8 cellular contexts compared by ENCODE assay signal in the genomic region with DNA sequence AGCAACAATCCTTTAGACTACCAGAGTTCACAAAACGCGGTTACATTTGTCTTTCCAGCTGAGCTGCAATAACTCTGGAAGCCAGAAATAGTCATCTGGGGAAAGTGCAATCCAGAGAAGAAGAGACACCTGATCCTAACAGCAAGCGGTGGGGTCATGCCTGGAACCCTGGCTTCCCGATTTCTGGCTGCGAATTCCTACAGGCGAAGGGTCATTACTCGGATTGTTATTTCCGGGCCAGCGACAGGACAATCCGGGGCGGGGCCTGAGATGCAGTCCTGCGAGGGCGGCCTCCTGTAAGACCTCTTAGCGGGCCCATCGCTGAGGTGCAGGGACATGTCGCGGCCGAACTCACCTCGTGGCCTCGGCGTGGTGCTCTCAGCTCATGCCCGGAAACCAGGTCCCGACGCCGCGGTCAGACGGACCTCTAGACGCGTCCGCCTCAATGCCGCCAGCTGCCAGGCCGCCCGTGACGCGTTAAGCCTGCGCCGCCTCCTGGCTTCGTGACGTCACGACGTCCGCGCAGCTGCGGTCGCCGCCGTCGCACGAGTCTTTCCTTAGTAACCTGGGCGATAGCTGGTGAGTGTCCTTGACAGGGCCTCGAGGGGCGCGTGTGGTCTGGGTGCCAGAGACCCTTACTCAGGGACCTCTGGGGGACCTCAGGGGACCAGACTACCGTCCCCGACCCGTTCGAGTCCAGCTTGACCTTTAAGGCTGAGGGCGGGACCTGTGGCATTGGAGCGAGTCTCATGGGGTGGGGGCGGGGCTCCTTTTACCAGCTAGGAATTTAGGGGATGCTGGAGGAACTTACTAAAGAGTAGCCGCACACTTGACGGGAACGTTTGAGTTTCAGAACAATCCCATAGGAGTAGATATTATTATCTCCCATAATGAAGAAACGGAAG. TPM values are rescaled to one million over a fixed set of nuclear protein-coding genes. Genes with fewer than 3 reads are reported as not detected.
DNase-seq lines count a peak whose midpoint lies in the region; ATAC-seq, FAIRE-seq and TF ChIP-seq lines count a peak whose summit lies in the region.

A gene with protein sequence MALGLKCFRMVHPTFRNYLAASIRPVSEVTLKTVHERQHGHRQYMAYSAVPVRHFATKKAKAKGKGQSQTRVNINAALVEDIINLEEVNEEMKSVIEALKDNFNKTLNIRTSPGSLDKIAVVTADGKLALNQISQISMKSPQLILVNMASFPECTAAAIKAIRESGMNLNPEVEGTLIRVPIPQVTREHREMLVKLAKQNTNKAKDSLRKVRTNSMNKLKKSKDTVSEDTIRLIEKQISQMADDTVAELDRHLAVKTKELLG (plus strand): TSS at position 523 of the 905 bp plus-strand sequence. CDS start 6,010 bp downstream, outside the sequence.
A gene with protein sequence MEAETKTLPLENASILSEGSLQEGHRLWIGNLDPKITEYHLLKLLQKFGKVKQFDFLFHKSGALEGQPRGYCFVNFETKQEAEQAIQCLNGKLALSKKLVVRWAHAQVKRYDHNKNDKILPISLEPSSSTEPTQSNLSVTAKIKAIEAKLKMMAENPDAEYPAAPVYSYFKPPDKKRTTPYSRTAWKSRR (minus strand): TSS at position 481 of the 905 bp plus-strand sequence. CDS start 3,348 bp downstream, outside the sequence.

- WGBS in HepG2 (ENCODE audit: low lambda C conversion rate) = 0% methylated on average over 9 of the region's 64 CpGs

- intact Hi-C loops in HepG2 (cut with micrococcal nuclease; ENCODE audit: unreplicated experiment) = loop anchor here (5.0 kb wide), 4 partner anchors 77 to 167 kb away; no protein-coding TSS in a partner anchor

- peak in 1 of 2 experiments; percentile 66; a peak in 1 of 4 replicates for TF ChIP-seq EP300 in HepG2 (IDR thresholded peaks at IDR 0.05; ENCODE audit: low read depth in 2 of 2, low read length in 2 of 2)
- TF ChIP-seq EP300 in HepG2 (CRISPR knock-in tag; IDR thresholded peaks at IDR 0.05; ENCODE audit: borderline replicate concordance) = peak; percentile 36; the same call in 1 of the 2 replicates

- H3K36me3 ChIP-seq in BLaER1 treated with 17β-estradiol and CSF1 and Interleukin-3, amounts not matched to agents 10 nM and 100 nM = peaks cover 22 to 34% (median 31%) of the 10 kb centered on the region in 11 experiments
- peaks cover 0 to 4% of the 10 kb centered on the region in 2 experiments; a peak in 2 of 5 replicates for H3K36me3 ChIP-seq in HepG2 (replicated peaks in 1 of 2; ENCODE audit: control insufficient read depth in 1 of 2, insufficient read depth in 2 of 2, low read length in 2 of 2)

- peak; percentile 44; the same call in 1 of the 2 replicates for TF ChIP-seq CTCF in HepG2 (CRISPR knock-in tag; IDR thresholded peaks at IDR 0.05)

- FAIRE-seq in HepG2 (lab: Jason Lieb, UNC) = no peak

- POLR2A ChIA-PET in HepG2 (lab: Yijun Ruan, JAX) = interaction anchor here (0.7 to 2.1 kb wide), 17 partner anchors 11 to 676 kb away, joined by 3 to 16 read pairs (median 4); a partner anchor contains a TSS

- peak within 1 kb of the TSS; percentile 70 for H2AFZ ChIP-seq in HepG2 (ENCODE audit: low read length)

- no TSS peak for BruUV-seq in HepG2 (replicated peaks; lab: Mats Ljungman, UMichigan)

- H3K4me1 ChIP-seq in BLaER1 treated with 17β-estradiol and CSF1 and Interleukin-3, amounts not matched to agents 10 nM and 100 nM = peaks cover 49 to 58% (median 53%) of the 10 kb centered on the region in 10 experiments
- peaks cover 44% of the 10 kb centered on the region for H3K4me1 ChIP-seq in HepG2 (ENCODE audit: insufficient read depth, low read length)

- peaks cover 46% of the 10 kb centered on the region for H3K79me2 ChIP-seq in HepG2 (ENCODE audit: insufficient read depth, low read length)

- DNase-seq in GM19240 (ENCODE audit: insufficient read length, low spot score) (peak; percentile 75), NCI-H526 treated with DMSO at 0.1 percent for 48 hours (lab: John Stamatoyannopoulos, UW) (peak; percentile 51), dermis blood vessel endothelial cell (peak; percentile 97), HepG2 (ENCODE audit: low spot score) (peak; percentile 78)
- peak; percentile 81 for DNase-seq in activated CD4-positive, alpha-beta T cell treated with anti-CD3 and anti-CD28 coated beads, Interleukin-2, amount 50 U/mL, for 4 hours
- peak; percentile 86 to 88 for DNase-seq in stimulated activated CD4-positive, alpha-beta T cell treated with anti-CD3 and anti-CD28 coated beads, Interleukin-2, amount 100 ng/mL, for 48 hours

- H4K20me1 ChIP-seq in BLaER1 treated with 17β-estradiol and CSF1 and Interleukin-3, amounts not matched to agents 10 nM and 100 nM = peaks cover 0 to 40% (median 18%) of the 10 kb centered on the region in 11 experiments; a peak in 14 of 22 replicates
- no peaks in the 10 kb centered on the region for H4K20me1 ChIP-seq in HepG2 (ENCODE audit: insufficient read depth, low read length)

- TF ChIP-seq POLR2A in HepG2 (IDR thresholded peaks at IDR 0.05; ENCODE audit: insufficient read depth in 1 of 2, low read depth in 2 of 2, low read length in 2 of 2) = peak; percentile 75 to 92

- no peaks in the 10 kb centered on the region for H3K9me3 ChIP-seq in BLaER1 treated with 17β-estradiol and CSF1 and Interleukin-3, amounts not matched to agents 10 nM and 100 nM (replicated peaks in 1 of 11)
- no peaks in the 10 kb centered on the region for H3K9me3 ChIP-seq in HepG2 (ENCODE audit: low read length)

- 0 out of 2 replicates have a peak, but pooled peaks have one; percentile 26 for TF ChIP-seq RAD21 in HepG2 (CRISPR knock-in tag; IDR thresholded peaks at IDR 0.05)

- in situ Hi-C loops in HepG2 (cut with HindIII; ENCODE audit: extremely low pct_ligation_motif_present, low pct_unique_long_range_greater_than_20kb) = no loop called here

- H3K4me2 ChIP-seq in BLaER1 treated with 17β-estradiol and CSF1 and Interleukin-3, amounts not matched to agents 10 nM and 100 nM = peak within 1 kb of the TSS; percentile 83 to 98 (median 91)
- peak within 1 kb of the TSS; percentile 91 for H3K4me2 ChIP-seq in HepG2 (ENCODE audit: low read depth, low read length)

- H3K27ac ChIP-seq in BLaER1 treated with 17β-estradiol and CSF1 and Interleukin-3, amounts not matched to agents 10 nM and 100 nM = peak within 1 kb of the TSS; percentile 80 to 97 (median 91)
- peak within 1 kb of the TSS; percentile 84 for H3K27ac ChIP-seq in HepG2 (ENCODE audit: extremely low read length, insufficient read depth, low read length)

- H3K9ac ChIP-seq in BLaER1 treated with 17β-estradiol and CSF1 and Interleukin-3, amounts not matched to agents 10 nM and 100 nM = peak within 1 kb of the TSS; percentile 74 to 94 (median 90)
- H3K9ac ChIP-seq in HepG2 (ENCODE audit: insufficient read depth, low read depth, low read length) = peak within 1 kb of the TSS; percentile 83

- H3K4me3 ChIP-seq in BLaER1 treated with 17β-estradiol and CSF1 and Interleukin-3, amounts not matched to agents 10 nM and 100 nM = peak within 1 kb of the TSS; percentile 80 to 92 (median 82)
- H3K4me3 ChIP-seq in HepG2 (replicated peaks in 1 of 3; ENCODE audit: insufficient read depth in 1 of 3, low read depth in 2 of 3, low read length in 3 of 3) = peak within 1 kb of the TSS; percentile 69 to 83 (median 75)

- H3K27me3 ChIP-seq in BLaER1 treated with 17β-estradiol and CSF1 and Interleukin-3, amounts not matched to agents 10 nM and 100 nM = no peaks in the 10 kb centered on the region
- H3K27me3 ChIP-seq in HepG2 (ENCODE audit: control insufficient read depth in 1 of 2, insufficient read depth in 2 of 2, low read length in 2 of 2) = no peaks in the 10 kb centered on the region; a peak in 1 of 5 replicates

- ATAC-seq in HG03457 (IDR thresholded peaks at IDR 0.05; ENCODE audit: unreplicated experiment) = peak; percentile 79
- ATAC-seq in HepG2 = peak; percentile 85

- CTCF ChIA-PET in HepG2 (lab: Yijun Ruan, JAX; ENCODE audit: low intra/inter-chr PET ratio, low total read pairs) = interaction anchor here (1.8 kb wide), 1 partner anchor 139 kb away, joined by 7 read pairs; no protein-coding TSS in a partner anchor

RNA-seq across cellular contexts. Expression of the first gene that starts in this region (rescaled TPM):
- total RNA-seq in dermis blood vessel endothelial cell (45.1 and 65.3 TPM in 2 replicates), HepG2 (2016; rRNA removed; fragmentation: Illumina TruSeq; extraction: Trizol) (37.3 and 47.2 TPM in 2 replicates)
- total RNA-seq in HepG2 (2016; cell fraction: cytosol; rRNA removed; fragmentation: Illumina TruSeq; extraction: Trizol; ENCODE audit: low read depth) = 25.8 and 26.7 TPM in 2 replicates
- 33.6 and 46.2 TPM in 2 replicates for total RNA-seq in HepG2 (2016; cell fraction: insoluble cytoplasmic fraction; rRNA removed; fragmentation: Illumina TruSeq; extraction: Trizol)
- total RNA-seq in HepG2 (2016; cell fraction: membrane; rRNA removed; fragmentation: Illumina TruSeq; extraction: Trizol) = 36.7 and 37.4 TPM in 2 replicates
- total RNA-seq in HepG2 (2016; cell fraction: nucleus; rRNA removed; fragmentation: Illumina TruSeq; extraction: Trizol) = 28.1 and 30.3 TPM in 2 replicates
- 37.6 and 44.3 TPM in 2 replicates for polyA plus RNA-seq in HepG2 (2011; rRNA removed)
- 17.7 and 22.3 TPM in 2 replicates for polyA plus RNA-seq in HepG2 (2011; cell fraction: cytosol; rRNA removed)
- polyA plus RNA-seq in HepG2 (2011; cell fraction: nucleus; rRNA removed) = 60.6 and 64.1 TPM in 2 replicates
- 26.9 and 27.3 TPM in 2 replicates for polyA plus RNA-seq in HepG2 (2012)
- polyA plus RNA-seq in HepG2 (2016; cell fraction: cytosol; fragmentation: Illumina TruSeq; extraction: Trizol; ENCODE audit: low read depth) = 19.2 and 20.6 TPM in 2 replicates
- 53.7 and 54.2 TPM in 2 replicates for polyA plus RNA-seq in HepG2 (2016; cell fraction: insoluble cytoplasmic fraction; fragmentation: Illumina TruSeq; extraction: Trizol; ENCODE audit: low read depth)
- 36.1 and 38.2 TPM in 2 replicates for polyA plus RNA-seq in HepG2 (2016; cell fraction: membrane; fragmentation: Illumina TruSeq; extraction: Trizol; ENCODE audit: low read depth)
- 57.9 and 61.6 TPM in 2 replicates for polyA plus RNA-seq in HepG2 (2016; cell fraction: nucleus; fragmentation: Illumina TruSeq; extraction: Trizol; ENCODE audit: insufficient read depth, low read depth)
- 30.5 and 135 TPM in 2 replicates for polyA minus RNA-seq in HepG2 (2011; rRNA and poly(A)+ RNA removed; ENCODE audit: low replicate concordance)
- 12.8 and 14.6 TPM in 2 replicates for polyA minus RNA-seq in HepG2 (2011; cell fraction: cytosol; rRNA and poly(A)+ RNA removed)
- 47.4 and 62.7 TPM in 2 replicates for polyA minus RNA-seq in HepG2 (2011; cell fraction: nucleus; rRNA and poly(A)+ RNA removed)

RNA-seq across cellular contexts. Expression of the second gene that starts in this region (rescaled TPM):
- 8.0 and 14.3 TPM in 2 replicates for total RNA-seq in dermis blood vessel endothelial cell
- total RNA-seq in HepG2 (2016; rRNA removed; fragmentation: Illumina TruSeq; extraction: Trizol) = 16.6 and 29.5 TPM in 2 replicates
- total RNA-seq in HepG2 (2016; cell fraction: cytosol; rRNA removed; fragmentation: Illumina TruSeq; extraction: Trizol; ENCODE audit: low read depth) = 3.8 and 5.2 TPM in 2 replicates
- 18.9 and 29.3 TPM in 2 replicates for total RNA-seq in HepG2 (2016; cell fraction: insoluble cytoplasmic fraction; rRNA removed; fragmentation: Illumina TruSeq; extraction: Trizol)
- total RNA-seq in HepG2 (2016; cell fraction: membrane; rRNA removed; fragmentation: Illumina TruSeq; extraction: Trizol) = 16.2 and 16.3 TPM in 2 replicates
- 9.0 and 10.2 TPM in 2 replicates for total RNA-seq in HepG2 (2016; cell fraction: nucleus; rRNA removed; fragmentation: Illumina TruSeq; extraction: Trizol)
- 11.2 and 12.6 TPM in 2 replicates for polyA plus RNA-seq in HepG2 (2011; rRNA removed)
- 5.3 and 8.7 TPM in 2 replicates for polyA plus RNA-seq in HepG2 (2011; cell fraction: cytosol; rRNA removed)
- polyA plus RNA-seq in HepG2 (2011; cell fraction: nucleus; rRNA removed) = 3.8 and 3.9 TPM in 2 replicates
- polyA plus RNA-seq in HepG2 (2012) = 7.5 and 10.2 TPM in 2 replicates
- polyA plus RNA-seq in HepG2 (2016; cell fraction: cytosol; fragmentation: Illumina TruSeq; extraction: Trizol; ENCODE audit: low read depth) = 12.0 and 13.9 TPM in 2 replicates
- 30.2 and 33.4 TPM in 2 replicates for polyA plus RNA-seq in HepG2 (2016; cell fraction: insoluble cytoplasmic fraction; fragmentation: Illumina TruSeq; extraction: Trizol; ENCODE audit: low read depth)
- 15.3 and 17.2 TPM in 2 replicates for polyA plus RNA-seq in HepG2 (2016; cell fraction: membrane; fragmentation: Illumina TruSeq; extraction: Trizol; ENCODE audit: low read depth)
- 13.6 and 14.4 TPM in 2 replicates for polyA plus RNA-seq in HepG2 (2016; cell fraction: nucleus; fragmentation: Illumina TruSeq; extraction: Trizol; ENCODE audit: insufficient read depth, low read depth)
- 3.5 and 17.4 TPM in 2 replicates for polyA minus RNA-seq in HepG2 (2011; rRNA and poly(A)+ RNA removed; ENCODE audit: low replicate concordance)
- 8.4 and 10.2 TPM in 2 replicates for polyA minus RNA-seq in HepG2 (2011; cell fraction: cytosol; rRNA and poly(A)+ RNA removed)
- 6.8 and 9.6 TPM in 2 replicates for polyA minus RNA-seq in HepG2 (2011; cell fraction: nucleus; rRNA and poly(A)+ RNA removed)

Comparison
In these comparisons a context has a peak if more than half of its experiments do, and no peak if none do; other contexts are left out.
1. Peak in every context shown above with its lines: DNase-seq, ATAC-seq, H3K4me3 ChIP-seq and H3K27ac ChIP-seq.